16 cellular contexts compared by ENCODE assay signal in genomic region chr15:78440375-78441373, GRCh38. TPM values are rescaled to one million over a fixed set of nuclear protein-coding genes. Genes with fewer than 3 reads are reported as not detected.
DNase-seq lines count a peak whose midpoint lies in the region; ATAC-seq and TF ChIP-seq lines count a peak whose summit lies in the region.
"Had no signal": no experiment of that assay in that cellular context is flagged by ENCODE, and none has a peak within 500 bp of the region (broad histone marks: within the 10 kb centered on the region; RNA-seq: fewer than 3 reads in every experiment).

No MANE protein-coding gene starts in this region.

- ATAC-seq in stimulated activated naive B cell treated with anti-CD40 and anti-IgM and Interleukin-4, amounts not matched to agents 10 μg/mL and 1 μg/mL and 100 μg/mL, for 72 hours (replicated peaks) = peak; percentile 44 to 69
- ATAC-seq: lower lobe of right lung had no signal

- H3K4me3 ChIP-seq in SK-N-MC = peak overlapping the region; percentile 14; the same call in 1 of the 2 replicates

- peaks cover 59% of the 10 kb centered on the region for H3K4me1 Mint-ChIP-seq in activated naive CD4-positive, alpha-beta T cell treated with anti-CD3 and anti-CD28 coated beads, Interleukin-2, amount 10 ng/mL, durations not matched to agents 7 days and 5 days
- H3K4me1 Mint-ChIP-seq in endothelial cell (ENCODE audit: unreplicated experiment) = peaks cover 22% of the 10 kb centered on the region
- peaks cover 15 to 46% of the 10 kb centered on the region in 2 donors for H3K4me1 Mint-ChIP-seq in stimulated activated naive B cell treated with anti-CD40 and anti-IgM and Interleukin-4, amounts not matched to agents 10 μg/mL and 1 μg/mL and 100 μg/mL, for 72 hours

- H3K36me3 Mint-ChIP-seq in activated naive CD4-positive, alpha-beta T cell treated with anti-CD3 and anti-CD28 coated beads, Interleukin-2, amount 10 ng/mL, durations not matched to agents 7 days and 5 days = peaks cover 38% of the 10 kb centered on the region
- peaks cover 12% of the 10 kb centered on the region for H3K36me3 Mint-ChIP-seq in endothelial cell (ENCODE audit: low read depth, unreplicated experiment)
- peaks cover 24 to 38% of the 10 kb centered on the region in 2 donors for H3K36me3 Mint-ChIP-seq in stimulated activated naive B cell treated with anti-CD40 and anti-IgM and Interleukin-4, amounts not matched to agents 10 μg/mL and 1 μg/mL and 100 μg/mL, for 72 hours

- H3K4me3 Mint-ChIP-seq in activated naive CD4-positive, alpha-beta T cell treated with anti-CD3 and anti-CD28 coated beads, Interleukin-2, amount 10 ng/mL, durations not matched to agents 7 days and 5 days = no peak overlapping the region
- H3K4me3 Mint-ChIP-seq in endothelial cell (ENCODE audit: unreplicated experiment) = no peak overlapping the region
- H3K4me3 Mint-ChIP-seq in stimulated activated naive B cell treated with anti-CD40 and anti-IgM and Interleukin-4, amounts not matched to agents 10 μg/mL and 1 μg/mL and 100 μg/mL, for 72 hours = peak overlapping the region; percentile 60 to 70

- no peaks in the 10 kb centered on the region for H3K27me3 Mint-ChIP-seq in activated naive CD4-positive, alpha-beta T cell treated with anti-CD3 and anti-CD28 coated beads, Interleukin-2, amount 10 ng/mL, durations not matched to agents 7 days and 5 days
- peaks cover 10% of the 10 kb centered on the region for H3K27me3 Mint-ChIP-seq in endothelial cell (ENCODE audit: unreplicated experiment)
- H3K27me3 Mint-ChIP-seq in stimulated activated naive B cell treated with anti-CD40 and anti-IgM and Interleukin-4, amounts not matched to agents 10 μg/mL and 1 μg/mL and 100 μg/mL, for 72 hours = no peaks in the 10 kb centered on the region

- no peaks in the 10 kb centered on the region for H3K9me3 Mint-ChIP-seq in activated naive CD4-positive, alpha-beta T cell treated with anti-CD3 and anti-CD28 coated beads, Interleukin-2, amount 10 ng/mL, durations not matched to agents 7 days and 5 days
- H3K9me3 Mint-ChIP-seq in endothelial cell (ENCODE audit: unreplicated experiment) = no peaks in the 10 kb centered on the region
- H3K9me3 Mint-ChIP-seq in stimulated activated naive B cell treated with anti-CD40 and anti-IgM and Interleukin-4, amounts not matched to agents 10 μg/mL and 1 μg/mL and 100 μg/mL, for 72 hours = peaks cover 0 to 2% of the 10 kb centered on the region in 2 donors

- DNase-seq in activated naive CD4-positive, alpha-beta T cell treated with anti-CD3 and anti-CD28 coated beads, Interleukin-2, amount 10 ng/mL, durations not matched to agents 7 days and 5 days = no peak
- no peak for DNase-seq in activated naive CD4-positive, alpha-beta T cell treated with anti-CD3 and anti-CD28 coated beads, Interleukin-2, amount 50 U/mL, for 16 hours
- DNase-seq in SK-N-MC (ENCODE audit: low read depth, low spot score) = no peak
- DNase-seq in endothelial cell (ENCODE audit: low spot score) = no peak
- peak; percentile 8 for DNase-seq in stimulated activated naive B cell treated with anti-CD40 and anti-IgM and Interleukin-4, amounts not matched to agents 10 μg/mL and 1 μg/mL and 100 μg/mL, for 72 hours
- no peak for DNase-seq in NCI-H2107 (lab: John Stamatoyannopoulos, UW)
- no peak for DNase-seq in caudate nucleus (lab: John Stamatoyannopoulos, UW)
- no peak for DNase-seq in DMS114 treated with DMSO at 0.1 percent for 48 hours (lab: John Stamatoyannopoulos, UW; ENCODE audit: unreplicated experiment)
- DNase-seq: BE2C; GF-D8; hippocampal formation; KBM-7; lower lobe of right lung; NCI-H2171; stimulated activated CD4-positive, alpha-beta T cell treated with anti-CD3 and anti-CD28 coated beads, Interleukin-2, amount 100 ng/mL, for 48 hours had no signal

- H3K9me3 ChIP-seq in SK-N-MC (ENCODE audit: low read depth, low read length) = no peaks in the 10 kb centered on the region
- H3K9me3 ChIP-seq: BE2C, lower lobe of right lung had no signal

- peak overlapping the region; percentile 24 for H3K27ac Mint-ChIP-seq in activated naive CD4-positive, alpha-beta T cell treated with anti-CD3 and anti-CD28 coated beads, Interleukin-2, amount 10 ng/mL, durations not matched to agents 7 days and 5 days
- H3K27ac Mint-ChIP-seq in endothelial cell (ENCODE audit: unreplicated experiment) = peak overlapping the region; percentile 18
- peak overlapping the region; percentile 59 for H3K27ac Mint-ChIP-seq in stimulated activated naive B cell treated with anti-CD40 and anti-IgM and Interleukin-4, amounts not matched to agents 10 μg/mL and 1 μg/mL and 100 μg/mL, for 72 hours

- peak overlapping the region; percentile 51 for H3K9ac ChIP-seq in SK-N-MC (ENCODE audit: insufficient read length)
- H3K9ac ChIP-seq: parathyroid adenoma had no signal

- TF ChIP-seq CTCF in endothelial cell (IDR thresholded peaks at IDR 0.05; ENCODE audit: unreplicated experiment) = no peak

- no peak overlapping the region for H3K27ac ChIP-seq in SK-N-MC
- no peak overlapping the region for H3K27ac ChIP-seq in caudate nucleus (ENCODE audit: low read depth, low read length)
- H3K27ac ChIP-seq: lower lobe of right lung, parathyroid adenoma had no signal

- CTCF ChIA-PET in activated naive CD4-positive, alpha-beta T cell treated with anti-CD3 and anti-CD28 coated beads, Interleukin-2, amount 10 ng/mL, durations not matched to agents 7 days and 5 days (lab: Charles Lee) = no interaction called here

- H3K36me3 ChIP-seq in SK-N-MC (ENCODE audit: insufficient read depth, low read length) = peaks cover 61% of the 10 kb centered on the region

RNA-seq across cellular contexts. Expression of gene IREB2, which starts 2.7 kb away (rescaled TPM):
- 71.3 TPM for total RNA-seq in endothelial cell (ENCODE audit: unreplicated experiment)

Comparison
In these comparisons a context has a peak if more than half of its experiments do, and no peak if none do; other contexts are left out.
1. H3K4me3 Mint-ChIP-seq: peak in stimulated activated naive B cell treated with anti-CD40 and anti-IgM and Interleukin-4, amounts not matched to agents 10 μg/mL and 1 μg/mL and 100 μg/mL, for 72 hours (2 of 2); none in activated naive CD4-positive, alpha-beta T cell treated with anti-CD3 and anti-CD28 coated beads, Interleukin-2, amount 10 ng/mL, durations not matched to agents 7 days and 5 days (single experiment) and endothelial cell (single experiment).
2. Peak in every context shown above with its lines, with median percentiles within 50 percentile points of each other: H3K27ac Mint-ChIP-seq.